ENCODE assay signal across 21 cellular contexts in the genomic region with DNA sequence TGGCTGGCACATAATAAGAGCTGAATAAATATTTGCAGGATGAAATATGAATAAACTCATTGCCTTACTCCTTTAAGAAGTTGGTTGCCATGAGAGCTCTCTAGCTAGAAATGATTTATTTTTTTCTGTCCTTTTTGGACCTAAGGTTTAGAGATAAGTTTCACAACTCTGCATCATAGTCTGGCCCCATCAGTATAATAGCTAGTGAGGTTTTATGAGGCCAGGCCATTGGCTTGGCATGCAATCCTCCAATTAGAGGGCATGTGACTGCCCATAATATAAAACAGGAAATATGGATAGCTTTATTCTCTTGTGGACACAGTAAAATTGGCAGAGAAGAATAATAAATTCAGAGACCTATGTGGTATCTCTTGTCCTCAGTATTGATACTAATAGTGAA.
DNase-seq lines count a peak whose midpoint lies in the region; TF ChIP-seq lines count a peak whose summit lies in the region.
"Had no signal": no experiment of that assay in that cellular context is flagged by ENCODE, and none has a peak within 500 bp of the region (broad histone marks: within the 10 kb centered on the region; RNA-seq: fewer than 3 reads in every experiment).

No MANE protein-coding gene starts in this region.

- peak; percentile 14 for DNase-seq in DMS153 (lab: John Stamatoyannopoulos, UW)
- DNase-seq in DMS153 treated with DMSO at 0.1 percent for 48 hours (lab: John Stamatoyannopoulos, UW; ENCODE audit: unreplicated experiment): no peak
- peak; percentile 22 to 42 for DNase-seq in foreskin fibroblast
- no peak for DNase-seq in amniotic stem cell (lab: John Stamatoyannopoulos, UW)
- DNase-seq in OCI-M2 (lab: John Stamatoyannopoulos, UW; ENCODE audit: unreplicated experiment): no peak
- DNase-seq in Kasumi-1 (lab: John Stamatoyannopoulos, UW): no peak
- DNase-seq: activated CD4-positive, CD25-positive, alpha-beta regulatory T cell; activated naive CD4-positive, alpha-beta T cell treated with anti-CD3 and anti-CD28 coated beads, Interleukin-2, amount 50 U/mL, for 16 hours; activated T-cell treated with anti-CD3 and anti-CD28 coated beads, Interleukin-2, amount 50 U/mL, for 72 hours; left ventricle myocardium inferior; NCI-H187; psoas muscle; stimulated activated CD4-positive, alpha-beta T cell treated with anti-CD3 and anti-CD28 coated beads, Interleukin-4, amount 100 ng/mL, for 24 hours; stomach had no signal

- H3K4me1 ChIP-seq in OCI-LY3 (ENCODE audit: low read length): peaks cover 57% of the 10 kb centered on the region
- H3K4me1 ChIP-seq in subcutaneous abdominal adipose tissue (ENCODE audit: control insufficient read depth in 5 of 5, insufficient read depth in 5 of 5, low read length in 5 of 5): peaks cover 0 to 27% (median 23%) of the 10 kb centered on the region in 5 donors
- H3K4me1 ChIP-seq: left ventricle myocardium inferior, neural progenitor cell, psoas muscle had no signal

- no peaks in the 10 kb centered on the region for H4K20me1 ChIP-seq in OCI-LY3 (ENCODE audit: insufficient read depth, low read length)
- H4K20me1 ChIP-seq: BLaER1 treated with 17β-estradiol and CSF1 and Interleukin-3, amounts not matched to agents 10 nM and 100 nM had no signal

- no peaks in the 10 kb centered on the region for H3K36me3 ChIP-seq in OCI-LY3 (replicated peaks; ENCODE audit: low read depth, low read length)
- H3K36me3 ChIP-seq in subcutaneous abdominal adipose tissue (ENCODE audit: control insufficient read depth in 5 of 5, insufficient read depth in 5 of 5, low read length in 5 of 5): no peaks in the 10 kb centered on the region
- H3K36me3 ChIP-seq: BLaER1 treated with 17β-estradiol and CSF1 and Interleukin-3, amounts not matched to agents 10 nM and 100 nM; left ventricle myocardium inferior; neural progenitor cell; stomach had no signal

- H3K9me3 ChIP-seq in OCI-LY3 (ENCODE audit: insufficient read depth, low read length) (no peaks in the 10 kb centered on the region), subcutaneous abdominal adipose tissue (ENCODE audit: control insufficient read depth in 5 of 5, low read length in 5 of 5) (no peaks in the 10 kb centered on the region)
- H3K9me3 ChIP-seq: BLaER1 treated with 17β-estradiol and CSF1 and Interleukin-3, amounts not matched to agents 10 nM and 100 nM; left ventricle myocardium inferior; psoas muscle; SK-N-SH; stomach had no signal

- TF ChIP-seq CTCF in OCI-LY3 (IDR thresholded peaks at IDR 0.05; ENCODE audit: low read depth, low read length): no peak
- TF ChIP-seq CTCF in foreskin fibroblast (IDR thresholded peaks at IDR 0.05; ENCODE audit: low read depth, low read length): no peak

- H3K27me3 ChIP-seq in OCI-LY3 (ENCODE audit: low read depth, low read length) (no peaks in the 10 kb centered on the region), subcutaneous abdominal adipose tissue (ENCODE audit: control insufficient read depth in 5 of 5, insufficient read depth in 4 of 5, low read length in 5 of 5) (peaks cover 0 to 3% (median 0%) of the 10 kb centered on the region in 5 donors)
- H3K27me3 ChIP-seq: BLaER1 treated with 17β-estradiol and CSF1 and Interleukin-3, amounts not matched to agents 10 nM and 100 nM; neural progenitor cell had no signal

- H3K4me3 ChIP-seq in OCI-LY3 (ENCODE audit: low read length): no peak overlapping the region
- no peak overlapping the region for H3K4me3 ChIP-seq in foreskin fibroblast (ENCODE audit: low read depth in 1 of 2, low read length in 2 of 2)
- no peak overlapping the region for H3K4me3 ChIP-seq in subcutaneous abdominal adipose tissue (ENCODE audit: low read depth in 1 of 5, low read length in 5 of 5)
- H3K4me3 ChIP-seq: BLaER1 treated with 17β-estradiol and CSF1 and Interleukin-3, amounts not matched to agents 10 nM and 100 nM; GM23338; left ventricle myocardium inferior; neural progenitor cell; psoas muscle; stomach had no signal

- H2AFZ ChIP-seq in OCI-LY3 (ENCODE audit: low read depth, low read length): peak overlapping the region; percentile 63

- H3K9ac ChIP-seq in OCI-LY3 (ENCODE audit: low read length) (no peak overlapping the region), subcutaneous abdominal adipose tissue (ENCODE audit: low read length in 5 of 5) (no peak overlapping the region)
- H3K9ac ChIP-seq: neural progenitor cell, SK-N-SH had no signal

- H3K27ac ChIP-seq in OCI-LY3 (ENCODE audit: low read length): no peak overlapping the region
- H3K27ac ChIP-seq in subcutaneous abdominal adipose tissue (ENCODE audit: low read depth, low read length): peak overlapping the region; percentile 26
- H3K27ac ChIP-seq: 22Rv1, left ventricle myocardium inferior, neural progenitor cell, psoas muscle, stomach had no signal

- no peak overlapping the region for H3K4me2 ChIP-seq in OCI-LY3 (ENCODE audit: low read length)
- H3K4me2 ChIP-seq: GM23338, neural progenitor cell, SK-N-SH had no signal

- no peaks in the 10 kb centered on the region for H3K79me2 ChIP-seq in OCI-LY3 (ENCODE audit: low read length)

Comparison
In these comparisons a context has a peak if more than half of its experiments do, and no peak if none do; other contexts are left out.
1. DNase-seq: peak in DMS153 (single experiment) and foreskin fibroblast (2 of 2); none in DMS153 treated with DMSO at 0.1 percent for 48 hours (single experiment), amniotic stem cell (single experiment), OCI-M2 (single experiment) and Kasumi-1 (0 of 2).